12 cellular contexts compared by ENCODE assay signal in the genomic region with DNA sequence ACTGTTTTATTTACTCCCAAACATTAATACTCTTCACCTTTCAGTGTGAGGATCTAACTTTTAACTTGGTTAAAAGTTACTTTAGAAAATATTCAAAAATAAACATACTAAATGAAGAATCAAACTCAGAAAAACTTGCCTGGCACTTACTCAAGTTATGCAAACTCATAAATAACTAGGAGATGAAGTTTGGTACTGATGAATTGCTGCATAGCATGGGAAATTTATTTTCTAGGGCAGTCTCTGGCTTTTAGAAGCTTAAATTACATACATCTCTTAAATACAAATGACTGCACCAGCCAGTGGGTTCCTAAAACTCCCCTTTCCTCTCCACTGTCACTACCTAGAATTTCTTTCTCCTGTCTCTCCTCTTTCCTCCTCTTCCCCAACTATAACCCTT.
"Had no signal": no experiment of that assay in that cellular context is flagged by ENCODE, and none has a peak within 500 bp of the region (broad histone marks: within the 10 kb centered on the region; RNA-seq: fewer than 3 reads in every experiment).

No MANE protein-coding gene starts in this region.

- DNase-seq: activated CD4-positive, alpha-beta T cell treated with anti-CD3 and anti-CD28 coated beads for 4 hours; activated CD8-positive, alpha-beta memory T cell treated with anti-CD3 and anti-CD28 coated beads, Interleukin-2, amount 50 U/mL, for 48 hours; activated CD8-positive, alpha-beta T cell treated with anti-CD3 and anti-CD28 coated beads for 36 hours; activated naive CD4-positive, alpha-beta T cell treated with anti-CD3 and anti-CD28 coated beads for 36 hours; central memory CD4-positive, alpha-beta T cell; cortex of kidney; effector memory CD4-positive, alpha-beta T cell; ovary; SW 1271 had no signal

- H3K27ac Mint-ChIP-seq: activated CD8-positive, alpha-beta T cell treated with anti-CD3 and anti-CD28 coated beads for 36 hours; activated naive CD4-positive, alpha-beta T cell treated with anti-CD3 and anti-CD28 coated beads for 36 hours; activated T-helper 17 cell treated with anti-CD3 and anti-CD28 coated beads, Interleukin-2, amount 50 U/mL, for 72 hours; nephron had no signal

- H3K27me3 Mint-ChIP-seq: activated CD8-positive, alpha-beta T cell treated with anti-CD3 and anti-CD28 coated beads for 36 hours; activated T-helper 17 cell treated with anti-CD3 and anti-CD28 coated beads, Interleukin-2, amount 50 U/mL, for 72 hours had no signal

- H3K9me3 ChIP-seq: ovary had no signal

- H3K27ac ChIP-seq: ovary, skin epidermis had no signal

- H3K36me3 ChIP-seq: ovary had no signal

- H3K4me3 Mint-ChIP-seq: activated CD8-positive, alpha-beta T cell treated with anti-CD3 and anti-CD28 coated beads for 36 hours; activated naive CD4-positive, alpha-beta T cell treated with anti-CD3 and anti-CD28 coated beads for 36 hours; activated T-helper 17 cell treated with anti-CD3 and anti-CD28 coated beads, Interleukin-2, amount 50 U/mL, for 72 hours; nephron had no signal

- H3K27me3 ChIP-seq: ovary had no signal

- H3K4me3 ChIP-seq: ovary, skin epidermis had no signal

- ATAC-seq: activated CD8-positive, alpha-beta T cell treated with anti-CD3 and anti-CD28 coated beads for 36 hours had no signal

- H3K9me3 Mint-ChIP-seq: activated CD8-positive, alpha-beta T cell treated with anti-CD3 and anti-CD28 coated beads for 36 hours; activated naive CD4-positive, alpha-beta T cell treated with anti-CD3 and anti-CD28 coated beads for 36 hours; activated T-helper 17 cell treated with anti-CD3 and anti-CD28 coated beads, Interleukin-2, amount 50 U/mL, for 72 hours; nephron had no signal
